11 cellular contexts compared by ENCODE assay signal in genomic region chr16:85583491-85584181, GRCh38. TPM values are rescaled to one million over a fixed set of nuclear protein-coding genes. Genes with fewer than 3 reads are reported as not detected.
DNase-seq lines count a peak whose midpoint lies in the region; ATAC-seq lines count a peak whose summit lies in the region.
"Had no signal": no experiment of that assay in that cellular context is flagged by ENCODE, and none has a peak within 500 bp of the region (broad histone marks: within the 10 kb centered on the region; RNA-seq: fewer than 3 reads in every experiment).

No MANE protein-coding gene starts in this region.

- no peaks in the 10 kb centered on the region for H3K9me3 ChIP-seq in neuron (ENCODE audit: low read length)
- H3K9me3 ChIP-seq: upper lobe of right lung had no signal

- H3K27me3 ChIP-seq in neuron (ENCODE audit: insufficient read depth, low read length): no peaks in the 10 kb centered on the region
- H3K27me3 ChIP-seq: upper lobe of right lung had no signal

- H3K4me1 ChIP-seq in neuron (ENCODE audit: insufficient read depth, low read length): peaks cover 99% of the 10 kb centered on the region

- no peak for ATAC-seq in GM19351 (IDR thresholded peaks at IDR 0.05; ENCODE audit: unreplicated experiment)
- no peak for ATAC-seq in GM21423 (IDR thresholded peaks at IDR 0.05; ENCODE audit: unreplicated experiment)
- ATAC-seq: upper lobe of right lung had no signal

- no peaks in the 10 kb centered on the region for H3K36me3 ChIP-seq in neuron (ENCODE audit: insufficient read depth, low read length)
- H3K36me3 ChIP-seq: upper lobe of right lung had no signal

- DNase-seq in Daoy (ENCODE audit: low read depth): peak; percentile 86
- peak; percentile 78 for DNase-seq in NCI-H2227 treated with DMSO at 0.1 percent for 48 hours (lab: John Stamatoyannopoulos, UW)
- DNase-seq in dermis blood vessel endothelial cell: peak; percentile 60
- no peak for DNase-seq in central memory CD4-positive, alpha-beta T cell
- DNase-seq in activated CD4-positive, alpha-beta T cell treated with anti-CD3 and anti-CD28 coated beads for 48 hours: no peak
- DNase-seq: activated naive CD4-positive, alpha-beta T cell; KBM-7; upper lobe of right lung had no signal

- H2AFZ ChIP-seq in neuron (ENCODE audit: low read depth, low read length): no peak overlapping the region

- H3K4me3 ChIP-seq in neuron (ENCODE audit: low read length): peak overlapping the region; percentile 1
- H3K4me3 ChIP-seq: upper lobe of right lung had no signal

RNA-seq across cellular contexts. Expression of gene GSE1, which starts 29.5 kb away (rescaled TPM):
- total RNA-seq in Daoy (2014; rRNA removed; shearing (Covaris generic)): 9.3 and 10.3 TPM in 2 replicates
- total RNA-seq in dermis blood vessel endothelial cell: 27.5 and 28.8 TPM in 2 replicates

Comparison
In these comparisons a context has a peak if more than half of its experiments do, and no peak if none do; other contexts are left out.
1. DNase-seq: peak in Daoy (single experiment), NCI-H2227 treated with DMSO at 0.1 percent for 48 hours (single experiment) and dermis blood vessel endothelial cell (single experiment); none in central memory CD4-positive, alpha-beta T cell (single experiment) and activated CD4-positive, alpha-beta T cell treated with anti-CD3 and anti-CD28 coated beads for 48 hours (single experiment).